ENCODE assay signal across 27 cellular contexts in genomic region chr19:32150605-32151004, GRCh38.
"Had no signal": no experiment of that assay in that cellular context is flagged by ENCODE, and none has a peak within 500 bp of the region (broad histone marks: within the 10 kb centered on the region; RNA-seq: fewer than 3 reads in every experiment).

No MANE protein-coding gene starts in this region.

- H3K4me1 ChIP-seq: colonic mucosa, esophagus muscularis mucosa, esophagus squamous epithelium, foreskin keratinocyte, gastrocnemius medialis, gastroesophageal sphincter, heart left ventricle, heart right ventricle had no signal

- DNase-seq: colonic mucosa; cortex of kidney; dermis blood vessel endothelial cell; dorsolateral prefrontal cortex; effector CD4-positive, alpha-beta T cell; effector CD8-positive, alpha-beta T cell; effector memory CD4-positive, alpha-beta T cell; effector memory CD8-positive, alpha-beta T cell; endodermal cell; erythroblast; esophagus squamous epithelium; foreskin fibroblast; foreskin keratinocyte; foreskin melanocyte; gastrocnemius medialis; glutamatergic neuron; heart left ventricle; heart right ventricle had no signal

- H3K4me3 ChIP-seq: colonic mucosa, coronary artery, dorsolateral prefrontal cortex, esophagus muscularis mucosa, esophagus squamous epithelium, gastrocnemius medialis, gastroesophageal sphincter, heart left ventricle, heart right ventricle, hepatocyte had no signal

- H3K27me3 ChIP-seq: colonic mucosa, dorsolateral prefrontal cortex, esophagus muscularis mucosa, esophagus squamous epithelium, foreskin keratinocyte, gastrocnemius medialis, gastroesophageal sphincter, heart left ventricle, hepatocyte had no signal

- H3K27ac ChIP-seq: colonic mucosa, coronary artery, dorsolateral prefrontal cortex, epithelial cell of prostate, esophagus muscularis mucosa, esophagus squamous epithelium, foreskin keratinocyte, gastrocnemius medialis, gastroesophageal sphincter, heart left ventricle, heart right ventricle, hepatocyte had no signal

- H3K9me3 ChIP-seq: colonic mucosa had no signal

- H3K79me2 ChIP-seq: hepatocyte had no signal

- H3K36me3 ChIP-seq: colonic mucosa, esophagus muscularis mucosa, esophagus squamous epithelium, gastrocnemius medialis, gastroesophageal sphincter, heart left ventricle, heart right ventricle had no signal

- H3K4me2 ChIP-seq: hepatocyte had no signal

- FAIRE-seq: endometrium, endothelial cell of umbilical vein, frontal cortex had no signal

- ATAC-seq: effector memory CD8-positive, alpha-beta T cell; esophagus mucosa; foreskin keratinocyte; gastrocnemius medialis; gastroesophageal sphincter; heart left ventricle; heart right ventricle had no signal

- H2AFZ ChIP-seq: hepatocyte had no signal
